Comparison of ENCODE assay signal across 1 cellular context in the genomic region with DNA sequence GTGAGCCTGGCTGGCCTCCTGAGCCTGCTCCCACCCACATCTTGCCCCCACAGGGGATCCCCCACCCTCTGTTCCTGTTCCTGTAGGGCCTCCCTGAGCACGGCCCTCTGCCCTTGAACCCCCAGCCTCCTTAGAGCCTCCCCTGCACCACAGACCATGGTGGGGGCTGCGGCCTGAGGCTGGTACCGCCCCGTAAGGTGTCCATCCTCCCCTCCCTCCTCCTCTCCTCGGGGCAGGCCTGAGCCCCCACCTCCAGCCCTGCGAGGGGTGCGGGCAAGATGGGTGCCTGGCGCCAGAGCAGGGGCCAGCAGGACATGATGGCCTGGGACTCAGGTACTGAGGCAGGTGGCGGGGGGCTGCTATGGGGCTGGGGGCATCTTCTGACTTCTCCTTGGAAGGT.
TF ChIP-seq lines count a peak whose summit lies in the region.

No MANE protein-coding gene starts in this region.

TF ChIP-seq in HepG2, 621 proteins besides CTCF, POLR2A, EP300 and RAD21:
- TF ChIP-seq ZNF326 (CRISPR knock-in tag; IDR thresholded peaks at IDR 0.05; ENCODE audit: borderline replicate concordance) (peak; percentile 96), RBFOX2 (IDR thresholded peaks at IDR 0.05; ENCODE audit: low read depth, low read length) (0 out of 2 replicates have a peak, but pooled peaks have one; percentile 23), ZNF24 (IDR thresholded peaks at IDR 0.05) (no peak), AGO2 (optimal IDR thresholded peaks at IDR 0.05; ENCODE audit: low read depth, low read length) (peak; percentile 68), ZNF230 (CRISPR knock-in tag; IDR thresholded peaks at IDR 0.05) (no peak), KLF6 (CRISPR knock-in tag; IDR thresholded peaks at IDR 0.05) (no peak), ZNF225 (CRISPR knock-in tag; IDR thresholded peaks at IDR 0.05) (no peak), IRF2 (CRISPR knock-in tag; IDR thresholded peaks at IDR 0.05) (no peak), ZNF263 (CRISPR knock-in tag; IDR thresholded peaks at IDR 0.05) (peak; percentile 75; the same call in 1 of the 2 replicates), ZBTB7A (CRISPR knock-in tag; IDR thresholded peaks at IDR 0.05) (0 out of 2 replicates have a peak, but pooled peaks have one; percentile 12), ZNF780A (CRISPR knock-in tag; IDR thresholded peaks at IDR 0.05) (no peak)
- TF ChIP-seq, protein P1, sequence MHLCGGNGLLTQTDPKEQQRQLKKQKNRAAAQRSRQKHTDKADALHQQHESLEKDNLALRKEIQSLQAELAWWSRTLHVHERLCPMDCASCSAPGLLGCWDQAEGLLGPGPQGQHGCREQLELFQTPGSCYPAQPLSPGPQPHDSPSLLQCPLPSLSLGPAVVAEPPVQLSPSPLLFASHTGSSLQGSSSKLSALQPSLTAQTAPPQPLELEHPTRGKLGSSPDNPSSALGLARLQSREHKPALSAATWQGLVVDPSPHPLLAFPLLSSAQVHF (CRISPR knock-in tag; IDR thresholded peaks at IDR 0.05), result no peak
- TF ChIP-seq, protein P2, sequence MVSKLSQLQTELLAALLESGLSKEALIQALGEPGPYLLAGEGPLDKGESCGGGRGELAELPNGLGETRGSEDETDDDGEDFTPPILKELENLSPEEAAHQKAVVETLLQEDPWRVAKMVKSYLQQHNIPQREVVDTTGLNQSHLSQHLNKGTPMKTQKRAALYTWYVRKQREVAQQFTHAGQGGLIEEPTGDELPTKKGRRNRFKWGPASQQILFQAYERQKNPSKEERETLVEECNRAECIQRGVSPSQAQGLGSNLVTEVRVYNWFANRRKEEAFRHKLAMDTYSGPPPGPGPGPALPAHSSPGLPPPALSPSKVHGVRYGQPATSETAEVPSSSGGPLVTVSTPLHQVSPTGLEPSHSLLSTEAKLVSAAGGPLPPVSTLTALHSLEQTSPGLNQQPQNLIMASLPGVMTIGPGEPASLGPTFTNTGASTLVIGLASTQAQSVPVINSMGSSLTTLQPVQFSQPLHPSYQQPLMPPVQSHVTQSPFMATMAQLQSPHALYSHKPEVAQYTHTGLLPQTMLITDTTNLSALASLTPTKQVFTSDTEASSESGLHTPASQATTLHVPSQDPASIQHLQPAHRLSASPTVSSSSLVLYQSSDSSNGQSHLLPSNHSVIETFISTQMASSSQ (IDR thresholded peaks at IDR 0.05; ENCODE audit: low read depth), result no peak
- TF ChIP-seq, protein P2 (CRISPR knock-in tag; IDR thresholded peaks at IDR 0.05; ENCODE audit: borderline replicate concordance), result no peak
